In genomic region chr21:30233636-30234035, GRCh38 we compare ENCODE assay signal across 22 cellular contexts. TPM values are rescaled to one million over a fixed set of nuclear protein-coding genes. Genes with fewer than 3 reads are reported as not detected.
A peak's percentile ranks its signal among the peaks of the same experiment; 100 is the strongest.
DNase-seq lines count a peak whose midpoint lies in the region; ATAC-seq, FAIRE-seq and TF ChIP-seq lines count a peak whose summit lies in the region.
"Had no signal": no experiment of that assay in that cellular context is flagged by ENCODE, and none has a peak within 500 bp of the region (broad histone marks: within the 10 kb centered on the region; RNA-seq: fewer than 3 reads in every experiment).

No MANE protein-coding gene starts in this region.

- CTCF ChIA-PET in mammary epithelial cell (lab: Charles Lee; ENCODE audit: low non-redundant PET) (no interaction called here), OCI-LY7 (lab: Charles Lee; ENCODE audit: unreplicated experiment) (no interaction called here)

- H3K9me3 ChIP-seq in breast epithelium = no peaks in the 10 kb centered on the region
- no peaks in the 10 kb centered on the region for H3K9me3 ChIP-seq in mammary epithelial cell (replicated peaks; ENCODE audit: insufficient read depth, low read length)
- H3K9me3 ChIP-seq in OCI-LY7 (ENCODE audit: low read length) = no peaks in the 10 kb centered on the region
- H3K9me3 ChIP-seq: Peyer's patch had no signal

- in situ Hi-C loops in mammary epithelial cell (cut with MboI; ENCODE audit: low sequenced_read_pairs in 2 of 2) = no loop called here

- BruUV-seq in mammary epithelial cell (replicated peaks; lab: Mats Ljungman, UMichigan) (no TSS peak), OCI-LY7 (replicated peaks; lab: Mats Ljungman, UMichigan) (no TSS peak)

- peaks cover 0 to 6% of the 10 kb centered on the region in 2 donors for H3K4me1 ChIP-seq in breast epithelium
- peaks cover 20% of the 10 kb centered on the region for H3K4me1 ChIP-seq in mammary epithelial cell (ENCODE audit: insufficient read depth, low read length)
- no peaks in the 10 kb centered on the region for H3K4me1 ChIP-seq in OCI-LY7 (ENCODE audit: insufficient read depth, low read length, poor library complexity, severe bottlenecking)

- H3K27ac ChIP-seq in breast epithelium (peak overlapping the region; percentile 20 to 43), mammary epithelial cell (ENCODE audit: insufficient read depth, low read depth, low read length) (no peak overlapping the region), OCI-LY7 (ENCODE audit: low read depth, low read length, poor library complexity, severe bottlenecking) (no peak overlapping the region)

- H3K4me2 ChIP-seq in mammary epithelial cell (ENCODE audit: insufficient read depth, low read depth, low read length) (no peak overlapping the region), OCI-LY7 (ENCODE audit: low read length) (no peak overlapping the region)

- no peak for DNase-seq in breast epithelium (ENCODE audit: low spot score in 2 of 2)
- no peak for DNase-seq in mammary epithelial cell
- peak; percentile 26 for DNase-seq in fibroblast of peridontal ligament (ENCODE audit: extremely low read depth)
- no peak for DNase-seq in osteocyte (ENCODE audit: extremely low spot score, unreplicated experiment)
- no peak for DNase-seq in OCI-LY7 (ENCODE audit: low spot score)
- DNase-seq in GM19239 (ENCODE audit: insufficient read length, low spot score) = no peak
- DNase-seq: AML-193; CD4-positive, CD25-positive, alpha-beta regulatory T cell; GOT3; IMR-90; NCI-H1417; NCI-H2081 treated with DMSO at 0.1 percent for 48 hours; NCI-H226; NCI-H748 treated with DMSO at 0.1 percent for 48 hours; SHP77 treated with DMSO at 0.1 percent for 48 hours had no signal

- H3K27ac Mint-ChIP-seq in osteocyte (ENCODE audit: unreplicated experiment) = peak overlapping the region; percentile 29
- H3K27ac Mint-ChIP-seq: CD4-positive, CD25-positive, alpha-beta regulatory T cell had no signal

- no peak for FAIRE-seq in GM19239 (lab: Jason Lieb, UNC)
- FAIRE-seq: A204.1, GM18507 had no signal

- POLR2A ChIA-PET in OCI-LY7 (lab: Charles Lee) = no interaction called here

- H2AFZ ChIP-seq in mammary epithelial cell (ENCODE audit: low read depth, low read length) (no peak overlapping the region), OCI-LY7 (ENCODE audit: low read length) (no peak overlapping the region)

- no peak for TF ChIP-seq CTCF in breast epithelium (IDR thresholded peaks at IDR 0.05)
- TF ChIP-seq CTCF in mammary epithelial cell (conservative IDR thresholded peaks at IDR 0.05 in 1 of 2, IDR thresholded peaks at IDR 0.05 in 1 of 2; ENCODE audit: extremely low read depth in 1 of 2, insufficient read depth in 1 of 2, low read depth in 1 of 2, low read length in 2 of 2) = no peak
- TF ChIP-seq CTCF in osteocyte (IDR thresholded peaks at IDR 0.05) = no peak
- TF ChIP-seq CTCF in OCI-LY7 (conservative IDR thresholded peaks at IDR 0.05; ENCODE audit: low read length) = no peak

- H3K9me3 Mint-ChIP-seq in osteocyte (ENCODE audit: unreplicated experiment) = peaks cover 12% of the 10 kb centered on the region

- H4K20me1 ChIP-seq in mammary epithelial cell (ENCODE audit: insufficient read depth, low read length) (no peaks in the 10 kb centered on the region), OCI-LY7 (ENCODE audit: insufficient read depth, low read length) (no peaks in the 10 kb centered on the region)

- H3K36me3 ChIP-seq in breast epithelium (no peaks in the 10 kb centered on the region), mammary epithelial cell (ENCODE audit: insufficient read depth, low read length) (no peaks in the 10 kb centered on the region), OCI-LY7 (ENCODE audit: insufficient read depth, low read length) (no peaks in the 10 kb centered on the region)
- H3K36me3 ChIP-seq: Peyer's patch had no signal

- dilution Hi-C loops in mammary epithelial cell (cut with HindIII; ENCODE audit: low sequenced_read_pairs) = no loop called here

- H3K79me2 ChIP-seq in mammary epithelial cell (ENCODE audit: insufficient read depth, low read length) (no peaks in the 10 kb centered on the region), OCI-LY7 (ENCODE audit: insufficient read depth, low read depth, low read length) (no peaks in the 10 kb centered on the region)

- ATAC-seq in GM19023 (IDR thresholded peaks at IDR 0.05; ENCODE audit: unreplicated experiment) (no peak), GM21390 (IDR thresholded peaks at IDR 0.05; ENCODE audit: unreplicated experiment) (no peak)

- TF ChIP-seq POLR2A in breast epithelium (IDR thresholded peaks at IDR 0.05) = no peak

- H3K4me3 ChIP-seq in breast epithelium (no peak overlapping the region), mammary epithelial cell (replicated peaks in 1 of 3; ENCODE audit: insufficient read depth in 1 of 3, low read depth in 2 of 3, low read length in 3 of 3) (no peak overlapping the region), OCI-LY7 (ENCODE audit: low read depth, low read length, poor library complexity, severe bottlenecking) (no peak overlapping the region)
- H3K4me3 ChIP-seq: Peyer's patch had no signal

- intact Hi-C loops in breast epithelium (cut with DNase I; ENCODE audit: low total_unique reads) = no loop called here
- intact Hi-C loops in mammary epithelial cell (cut with micrococcal nuclease) = no loop called here
- intact Hi-C loops in OCI-LY7 (cut with micrococcal nuclease; ENCODE audit: unreplicated experiment) = loop anchor here (10.0 kb wide), 1 partner anchor 61 kb away; no protein-coding TSS in a partner anchor

- H3K27me3 Mint-ChIP-seq in osteocyte (ENCODE audit: unreplicated experiment) = no peaks in the 10 kb centered on the region
- H3K27me3 Mint-ChIP-seq: CD4-positive, CD25-positive, alpha-beta regulatory T cell had no signal

- no peak overlapping the region for H3K9ac ChIP-seq in mammary epithelial cell (ENCODE audit: insufficient read depth, low read length)

- no peak overlapping the region for H3K4me3 Mint-ChIP-seq in osteocyte (ENCODE audit: unreplicated experiment)
- H3K4me3 Mint-ChIP-seq: CD4-positive, CD25-positive, alpha-beta regulatory T cell had no signal

- no peaks in the 10 kb centered on the region for H3K9me2 ChIP-seq in OCI-LY7 (ENCODE audit: insufficient read depth, low read length)

- no peaks in the 10 kb centered on the region for H3K36me3 Mint-ChIP-seq in osteocyte (ENCODE audit: unreplicated experiment)
- H3K36me3 Mint-ChIP-seq: CD4-positive, CD25-positive, alpha-beta regulatory T cell had no signal

- H3K27me3 ChIP-seq in breast epithelium (no peaks in the 10 kb centered on the region), mammary epithelial cell (ENCODE audit: insufficient read depth, low read length) (no peaks in the 10 kb centered on the region)
- H3K27me3 ChIP-seq: Peyer's patch had no signal

- H3K4me1 Mint-ChIP-seq in osteocyte (ENCODE audit: unreplicated experiment) = peaks cover 36% of the 10 kb centered on the region
- H3K4me1 Mint-ChIP-seq: CD4-positive, CD25-positive, alpha-beta regulatory T cell had no signal

RNA-seq across cellular contexts. Expression of gene CLDN8, which starts 17.7 kb away (rescaled TPM):
- total RNA-seq in breast epithelium = 100 to 1,000 TPM in 1 of 3 donors, 10 to 100 TPM in 1, under 1 TPM in 1; 0.16 to 213 (median 39.7) TPM
- 1 to 10 TPM in 1 of 2 donors, not detected in 1; 1.3 TPM for total RNA-seq in mammary epithelial cell
- 0.06 TPM for polyA plus RNA-seq in mammary epithelial cell
- not detected for polyA minus RNA-seq in mammary epithelial cell
- total RNA-seq in osteocyte = not detected in 2 replicates
- not detected in 2 replicates for total RNA-seq in OCI-LY7 (2014; rRNA removed; shearing (Covaris generic))
- total RNA-seq in OCI-LY7 (2022) = not detected in 2 replicates
- total RNA-seq: CD4-positive, CD25-positive, alpha-beta regulatory T cell; HT-29; IMR-90; LHCN-M2 had no signal
- polyA plus RNA-seq: CD4-positive, CD25-positive, alpha-beta regulatory T cell; IMR-90 had no signal

RNA-seq across cellular contexts. Expression of gene KRTAP24-1, which starts 49.1 kb away (rescaled TPM):
- total RNA-seq in breast epithelium (not detected), mammary epithelial cell (not detected), osteocyte (not detected in 2 replicates), OCI-LY7 (2022) (not detected in 2 replicates)
- not detected for polyA plus RNA-seq in mammary epithelial cell
- polyA minus RNA-seq in mammary epithelial cell = not detected
- total RNA-seq in OCI-LY7 (2014; rRNA removed; shearing (Covaris generic)) = not detected in 2 replicates
- total RNA-seq: CD4-positive, CD25-positive, alpha-beta regulatory T cell; HT-29; IMR-90; LHCN-M2; Peyer's patch had no signal
- polyA plus RNA-seq: CD4-positive, CD25-positive, alpha-beta regulatory T cell; IMR-90 had no signal

RNA-seq across cellular contexts. Expression of gene KRTAP25-1, which starts 55.7 kb away (rescaled TPM):
- total RNA-seq in breast epithelium (not detected), mammary epithelial cell (not detected), osteocyte (not detected in 2 replicates), OCI-LY7 (2022) (not detected in 2 replicates)
- not detected for polyA plus RNA-seq in mammary epithelial cell
- not detected for polyA minus RNA-seq in mammary epithelial cell
- not detected in 2 replicates for total RNA-seq in OCI-LY7 (2014; rRNA removed; shearing (Covaris generic))
- total RNA-seq: CD4-positive, CD25-positive, alpha-beta regulatory T cell; HT-29; IMR-90; LHCN-M2; Peyer's patch had no signal
- polyA plus RNA-seq: CD4-positive, CD25-positive, alpha-beta regulatory T cell; IMR-90 had no signal

Comparison
In these comparisons a context has a peak if more than half of its experiments do, and no peak if none do; other contexts are left out.
1. H3K27ac ChIP-seq: peak in breast epithelium (2 of 2); none in mammary epithelial cell (single experiment) and OCI-LY7 (single experiment).